In the genomic region with DNA sequence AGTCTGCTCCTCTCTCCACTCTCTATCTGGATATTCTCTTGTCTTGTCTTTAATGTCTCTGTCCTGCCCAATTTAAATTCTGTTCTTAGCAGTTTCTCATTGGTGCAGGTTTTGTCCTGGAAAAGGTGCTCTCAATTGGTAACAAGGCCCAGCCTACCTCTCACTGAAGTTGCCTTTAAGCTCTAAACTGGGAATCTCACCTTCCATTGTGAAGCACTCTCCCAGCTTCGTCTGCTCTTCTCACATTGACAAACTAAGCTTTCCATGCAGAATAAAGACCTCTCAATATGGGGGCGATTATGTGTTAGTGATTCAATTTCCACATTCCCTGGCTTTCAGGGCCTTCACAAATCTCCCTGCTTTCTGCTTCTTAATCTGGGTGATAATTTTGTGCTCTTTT, we compare ENCODE assay signal across 13 cellular contexts.
DNase-seq lines count a peak whose midpoint lies in the region; ATAC-seq, FAIRE-seq and TF ChIP-seq lines count a peak whose summit lies in the region.
"Had no signal": no experiment of that assay in that cellular context is flagged by ENCODE, and none has a peak within 500 bp of the region (broad histone marks: within the 10 kb centered on the region; RNA-seq: fewer than 3 reads in every experiment).

No MANE protein-coding gene starts in this region.

- no peak for ATAC-seq in pancreas

- H2BK120ac ChIP-seq in H9 (ENCODE audit: low read depth, low read length, poor library complexity, severe bottlenecking) (no peak overlapping the region), H1 (replicated peaks; ENCODE audit: low read depth, low read length) (no peak overlapping the region), mesendoderm (ENCODE audit: low read depth, low read length) (no peak overlapping the region)

- H3K56ac ChIP-seq in H9 (ENCODE audit: insufficient read length, low read depth, low read length) = no peak overlapping the region
- no peak overlapping the region for H3K56ac ChIP-seq in H1 (replicated peaks; ENCODE audit: insufficient read length, low read depth, low read length)
- no peak overlapping the region for H3K56ac ChIP-seq in mesendoderm (ENCODE audit: low read length)

- H3K27ac ChIP-seq in H9 (ENCODE audit: insufficient read length, low read depth, low read length) = no peak overlapping the region
- no peak overlapping the region for H3K27ac ChIP-seq in H1 (ENCODE audit: low read depth, low read length)
- no peak overlapping the region for H3K27ac ChIP-seq in mesendoderm (ENCODE audit: low read depth, low read length)
- no peak overlapping the region for H3K27ac ChIP-seq in pancreas
- H3K27ac ChIP-seq: BLaER1 treated with 17β-estradiol and CSF1 and Interleukin-3, amounts not matched to agents 10 nM and 100 nM had no signal

- no peak overlapping the region for H4K8ac ChIP-seq in H9 (replicated peaks; ENCODE audit: insufficient read length, low read depth, low read length)
- H4K8ac ChIP-seq in H1 (ENCODE audit: extremely low read depth, insufficient read depth, low read length) = no peak overlapping the region
- no peak overlapping the region for H4K8ac ChIP-seq in mesendoderm (ENCODE audit: low read depth, low read length)

- no peak for DNase-seq in H9
- no peak for DNase-seq in H1 (ENCODE audit: low read depth in 1 of 2, low spot score in 2 of 2)
- peak; percentile 42 for DNase-seq in mesendoderm
- DNase-seq in OCI-M2 (lab: John Stamatoyannopoulos, UW; ENCODE audit: unreplicated experiment) = no peak
- DNase-seq in SW 1271 (lab: John Stamatoyannopoulos, UW) = no peak
- DNase-seq in pancreas = no peak
- no peak for DNase-seq in Calu3
- DNase-seq: ACHN; CD4-positive, CD25-positive, alpha-beta regulatory T cell; DMS 273 treated with DMSO at 0.1 percent for 48 hours had no signal

- H3K23me2 ChIP-seq in H9 (ENCODE audit: insufficient read length, low read depth, low read length, poor library complexity, severe bottlenecking) (no peaks in the 10 kb centered on the region), H1 (ENCODE audit: low read depth, low read length) (no peaks in the 10 kb centered on the region)

- H3K27ac Mint-ChIP-seq in H9 = peak overlapping the region in 2 of 3 experiments; percentile 50 to 85; a peak in 4 of 7 replicates
- H3K27ac Mint-ChIP-seq in Calu3 (ENCODE audit: unreplicated experiment) = no peak overlapping the region

- no peaks in the 10 kb centered on the region for H3K27me3 Mint-ChIP-seq in H9 (ENCODE audit: low read depth)
- no peaks in the 10 kb centered on the region for H3K27me3 Mint-ChIP-seq in Calu3 (ENCODE audit: unreplicated experiment)
- H3K27me3 Mint-ChIP-seq: CD4-positive, CD25-positive, alpha-beta regulatory T cell had no signal

- no CpG with 5 or more reads among the region's 2 CpGs for WGBS in H9 (ENCODE audit: extremely low coverage, insufficient read length, low lambda C conversion rate)
- 42% methylated on average over 2 of the region's 2 CpGs; no CpG with 5 or more reads in 1 of the 2 experiments for WGBS in H1 (ENCODE audit: extremely low coverage in 1 of 2, insufficient coverage in 1 of 2, insufficient read length in 1 of 2, insufficient replicate concordance in 2 of 2, low coverage in 1 of 2, low lambda C conversion rate in 2 of 2, missing lambda C conversion rate in 1 of 2), 2 experiments
- WGBS in mesendoderm (ENCODE audit: extremely low coverage, insufficient coverage, low lambda C conversion rate) = no CpG with 5 or more reads among the region's 2 CpGs
- 41 to 45% methylated on average over 2 of the region's 2 CpGs for WGBS in pancreas, 2 donors

- H4K91ac ChIP-seq in H9 (ENCODE audit: insufficient read length, low read depth, low read length) (no peak overlapping the region), H1 (replicated peaks; ENCODE audit: insufficient read length, low read length) (no peak overlapping the region)

- H4K20me1 ChIP-seq in H9 (ENCODE audit: control insufficient read depth, insufficient read depth, insufficient read length) = no peaks in the 10 kb centered on the region
- no peaks in the 10 kb centered on the region for H4K20me1 ChIP-seq in H1 (replicated peaks in 1 of 2; ENCODE audit: control insufficient read depth in 1 of 2, insufficient read depth in 2 of 2, low read length in 2 of 2)
- H4K20me1 ChIP-seq: BLaER1 treated with 17β-estradiol and CSF1 and Interleukin-3, amounts not matched to agents 10 nM and 100 nM had no signal

- TF ChIP-seq EP300 in H1 (IDR thresholded peaks at IDR 0.05; ENCODE audit: borderline replicate concordance in 1 of 2, low read depth in 2 of 2, low read length in 2 of 2) = no peak

- no peak overlapping the region for H2BK5ac ChIP-seq in H9 (ENCODE audit: insufficient read length, low read length)
- no peak overlapping the region for H2BK5ac ChIP-seq in H1 (ENCODE audit: low read depth, low read length)
- H2BK5ac ChIP-seq in mesendoderm (ENCODE audit: low read length) = no peak overlapping the region

- no peak overlapping the region for H4K5ac ChIP-seq in H9 (ENCODE audit: insufficient read length, low read depth, low read length)
- no peak overlapping the region for H4K5ac ChIP-seq in H1 (ENCODE audit: insufficient read length, low read depth, low read length)
- H4K5ac ChIP-seq in mesendoderm (ENCODE audit: low read length) = no peak overlapping the region

- H2BK15ac ChIP-seq in H9 (ENCODE audit: low read depth, low read length) (no peak overlapping the region), H1 (ENCODE audit: low read length) (no peak overlapping the region), mesendoderm (replicated peaks; ENCODE audit: low read depth) (no peak overlapping the region)

- POLR2A ChIA-PET in H1 (lab: Charles Lee; ENCODE audit: partially characterized antibody) = no interaction called here

- H2BK12ac ChIP-seq in H9 (ENCODE audit: insufficient read length, low read depth, low read length) (no peak overlapping the region), H1 (ENCODE audit: low read depth, low read length) (no peak overlapping the region)

- H3K9me3 Mint-ChIP-seq in H9 (peaks cover under 1 to 4% of the 10 kb centered on the region in 2 experiments; a peak in 2 of 5 replicates), Calu3 (ENCODE audit: low read depth, unreplicated experiment) (peaks cover 2% of the 10 kb centered on the region)

- H3K14ac ChIP-seq in H9 (ENCODE audit: insufficient read depth, low read length) (no peak overlapping the region), H1 (ENCODE audit: insufficient read length) (no peak overlapping the region)

- H3K4me1 ChIP-seq in H9 (ENCODE audit: insufficient read depth, low read length) (no peaks in the 10 kb centered on the region), H1 (replicated peaks in 1 of 4; ENCODE audit: control insufficient read depth in 3 of 4, insufficient read depth in 4 of 4, low read length in 3 of 4) (no peaks in the 10 kb centered on the region; a peak in 1 of 7 replicates), mesendoderm (ENCODE audit: control insufficient read depth, low read depth, low read length) (no peaks in the 10 kb centered on the region), pancreas (no peaks in the 10 kb centered on the region)
- H3K4me1 ChIP-seq: BLaER1 treated with 17β-estradiol and CSF1 and Interleukin-3, amounts not matched to agents 10 nM and 100 nM; HAP-1 had no signal

- H3K79me2 ChIP-seq in H9 (ENCODE audit: insufficient read depth, low read length) = no peaks in the 10 kb centered on the region
- no peaks in the 10 kb centered on the region for H3K79me2 ChIP-seq in H1 (ENCODE audit: control insufficient read depth in 1 of 2, insufficient read depth in 2 of 2, low read length in 2 of 2)
- no peaks in the 10 kb centered on the region for H3K79me2 ChIP-seq in mesendoderm (ENCODE audit: control insufficient read depth, insufficient read depth, low read length)

- no peak overlapping the region for H3T11ph ChIP-seq in H9 (ENCODE audit: low read length)

- TF ChIP-seq CTCF in H9 (conservative IDR thresholded peaks at IDR 0.05) (no peak), H1 (IDR thresholded peaks at IDR 0.05; ENCODE audit: control extremely low read depth in 1 of 3, insufficient read depth in 1 of 3, low read depth in 1 of 3, low read length in 3 of 3) (no peak), pancreas (IDR thresholded peaks at IDR 0.05) (no peak), Calu3 (IDR thresholded peaks at IDR 0.05; ENCODE audit: unreplicated experiment) (no peak)

- no peak overlapping the region for H3K4ac ChIP-seq in H9 (ENCODE audit: low read depth, low read length)
- no peak overlapping the region for H3K4ac ChIP-seq in H1 (replicated peaks; ENCODE audit: insufficient read length, low read depth, low read length)
- no peak overlapping the region for H3K4ac ChIP-seq in mesendoderm (ENCODE audit: low read depth, low read length)

- H3K18ac ChIP-seq in H9 (ENCODE audit: insufficient read length, low read depth, low read length) (no peak overlapping the region), H1 (ENCODE audit: extremely low read depth, low read length) (no peak overlapping the region; the same call in 1 of the 2 replicates), mesendoderm (ENCODE audit: low read length) (no peak overlapping the region)

- H3K36me3 ChIP-seq in H1 (ENCODE audit: control insufficient read depth in 2 of 4, insufficient read depth in 4 of 4, low read length in 3 of 4) = no peaks in the 10 kb centered on the region; a peak in 1 of 8 replicates
- no peaks in the 10 kb centered on the region for H3K36me3 ChIP-seq in mesendoderm (ENCODE audit: control insufficient read depth, insufficient read depth, low read length)
- H3K36me3 ChIP-seq in pancreas = no peaks in the 10 kb centered on the region
- H3K36me3 ChIP-seq: BLaER1 treated with 17β-estradiol and CSF1 and Interleukin-3, amounts not matched to agents 10 nM and 100 nM; HAP-1 had no signal

- H3K4me3 Mint-ChIP-seq in H9 (no peak overlapping the region; a peak in 1 of 5 replicates), Calu3 (ENCODE audit: low read depth, unreplicated experiment) (no peak overlapping the region)
- H3K4me3 Mint-ChIP-seq: CD4-positive, CD25-positive, alpha-beta regulatory T cell had no signal

- intact Hi-C loops in pancreas (cut with DNase I) (no loop called here), Calu3 (cut with micrococcal nuclease; ENCODE audit: unreplicated experiment) (no loop called here)

- no peak overlapping the region for H2AK5ac ChIP-seq in H9 (ENCODE audit: insufficient read length, low read length)
- no peak overlapping the region for H2AK5ac ChIP-seq in H1 (ENCODE audit: low read depth, low read length)
- H2AK5ac ChIP-seq in mesendoderm (ENCODE audit: low read length) = no peak overlapping the region

- H3K9ac ChIP-seq in H9 (ENCODE audit: extremely low read depth, insufficient read length, low read length) (no peak overlapping the region), H1 (replicated peaks in 1 of 4; ENCODE audit: extremely low read depth in 1 of 4, low read depth in 3 of 4, low read length in 3 of 4) (no peak overlapping the region), mesendoderm (ENCODE audit: low read length) (no peak overlapping the region)
- H3K9ac ChIP-seq: BLaER1 treated with 17β-estradiol and CSF1 and Interleukin-3, amounts not matched to agents 10 nM and 100 nM had no signal

- H2BK20ac ChIP-seq in H9 (ENCODE audit: low read depth, low read length, poor library complexity, severe bottlenecking) (no peak overlapping the region), H1 (ENCODE audit: low read length) (no peak overlapping the region)

- H3K9me3 ChIP-seq in H9 (ENCODE audit: control insufficient read depth, low read depth, low read length) (no peaks in the 10 kb centered on the region), H1 (ENCODE audit: insufficient read depth in 2 of 2, low read depth in 1 of 2, low read length in 1 of 2) (no peaks in the 10 kb centered on the region), pancreas (no peaks in the 10 kb centered on the region)
- H3K9me3 ChIP-seq: BLaER1 treated with 17β-estradiol and CSF1 and Interleukin-3, amounts not matched to agents 10 nM and 100 nM; HAP-1 had no signal

- CTCF ChIA-PET in H1 (lab: Charles Lee; ENCODE audit: partially characterized antibody) (interaction anchor here (0.9 to 1.1 kb wide), 2 partner anchors 17 to 18 kb away, joined by 3 read pairs; no protein-coding TSS in a partner anchor), Calu3 (lab: Charles Lee) (no interaction called here)

- TF ChIP-seq POLR2A in H1 (IDR thresholded peaks at IDR 0.05; ENCODE audit: control extremely low read depth in 1 of 2, low read depth in 2 of 2, low read length in 2 of 2) = no peak

- H3K79me1 ChIP-seq in H9 (ENCODE audit: insufficient read depth, low read depth, low read length, poor library complexity, severe bottlenecking) = no peaks in the 10 kb centered on the region
- H3K79me1 ChIP-seq in H1 (ENCODE audit: low read depth, low read length) = no peaks in the 10 kb centered on the region
- H3K79me1 ChIP-seq in mesendoderm (ENCODE audit: low read length) = no peaks in the 10 kb centered on the region

- no peak for TF ChIP-seq RAD21 in H1 (IDR thresholded peaks at IDR 0.05 in 1 of 2, conservative IDR thresholded peaks at IDR 0.05 in 1 of 2; ENCODE audit: low read depth in 2 of 2, low read length in 2 of 2)

- FAIRE-seq in H1 (lab: Jason Lieb, UNC) = peak; percentile 87
- no peak for FAIRE-seq in pancreas (lab: Jason Lieb, UNC)
- FAIRE-seq: HTR-8/SVneo had no signal

- peaks cover 3 to 17% of the 10 kb centered on the region in 2 experiments for H3K4me1 Mint-ChIP-seq in H9
- H3K4me1 Mint-ChIP-seq in Calu3 (ENCODE audit: low read depth, unreplicated experiment) = no peaks in the 10 kb centered on the region
- H3K4me1 Mint-ChIP-seq: CD4-positive, CD25-positive, alpha-beta regulatory T cell had no signal

- BruUV-seq in Calu3 (replicated peaks; lab: Mats Ljungman, UMichigan) = no TSS peak

- no peak overlapping the region for H3K4me3 ChIP-seq in H1 (ENCODE audit: extremely low read depth in 1 of 4, insufficient read depth in 2 of 4, low read depth in 3 of 4, low read length in 4 of 4)
- H3K4me3 ChIP-seq in mesendoderm (ENCODE audit: low read length) = no peak overlapping the region
- H3K4me3 ChIP-seq in pancreas = no peak overlapping the region
- H3K4me3 ChIP-seq: BLaER1 treated with 17β-estradiol and CSF1 and Interleukin-3, amounts not matched to agents 10 nM and 100 nM; HAP-1 had no signal

- H2AFZ ChIP-seq in H9 (ENCODE audit: low read length) (no peak overlapping the region), H1 (ENCODE audit: low read length) (0 out of 2 replicates have a peak overlapping the region, but pooled peaks have one; percentile 6)

- peaks cover 0 to 4% (median 0%) of the 10 kb centered on the region in 3 experiments; a peak in 1 of 7 replicates for H3K36me3 Mint-ChIP-seq in H9 (ENCODE audit: insufficient read depth in 1 of 3, low read depth in 3 of 3)
- no peaks in the 10 kb centered on the region for H3K36me3 Mint-ChIP-seq in Calu3 (ENCODE audit: insufficient read depth, unreplicated experiment)
- H3K36me3 Mint-ChIP-seq: CD4-positive, CD25-positive, alpha-beta regulatory T cell had no signal

- H3K27me3 ChIP-seq in H9 (ENCODE audit: insufficient read depth, low read length) (no peaks in the 10 kb centered on the region), H1 (replicated peaks in 1 of 4; ENCODE audit: control insufficient read depth in 3 of 4, extremely low read depth in 1 of 4, insufficient read depth in 3 of 4, low read length in 3 of 4) (no peaks in the 10 kb centered on the region), mesendoderm (ENCODE audit: insufficient read depth, low read length, poor library complexity) (no peaks in the 10 kb centered on the region), pancreas (no peaks in the 10 kb centered on the region)
- H3K27me3 ChIP-seq: BLaER1 treated with 17β-estradiol and CSF1 and Interleukin-3, amounts not matched to agents 10 nM and 100 nM had no signal

- H3K23ac ChIP-seq in H9 (ENCODE audit: insufficient read length, low read depth, low read length) = no peak overlapping the region
- H3K23ac ChIP-seq in H1 (ENCODE audit: insufficient read length) = no peak overlapping the region
- H3K23ac ChIP-seq in mesendoderm (ENCODE audit: low read length) = no peak overlapping the region

- H3K4me2 ChIP-seq in H9 (ENCODE audit: insufficient read depth, insufficient read length, low read length) (no peak overlapping the region), H1 (ENCODE audit: insufficient read depth in 1 of 2, low read depth in 2 of 2, low read length in 2 of 2) (no peak overlapping the region), mesendoderm (ENCODE audit: low read length) (no peak overlapping the region)
- H3K4me2 ChIP-seq: BLaER1 treated with 17β-estradiol and CSF1 and Interleukin-3, amounts not matched to agents 10 nM and 100 nM had no signal
